1 cellular context compared by ENCODE assay signal in the genomic region with DNA sequence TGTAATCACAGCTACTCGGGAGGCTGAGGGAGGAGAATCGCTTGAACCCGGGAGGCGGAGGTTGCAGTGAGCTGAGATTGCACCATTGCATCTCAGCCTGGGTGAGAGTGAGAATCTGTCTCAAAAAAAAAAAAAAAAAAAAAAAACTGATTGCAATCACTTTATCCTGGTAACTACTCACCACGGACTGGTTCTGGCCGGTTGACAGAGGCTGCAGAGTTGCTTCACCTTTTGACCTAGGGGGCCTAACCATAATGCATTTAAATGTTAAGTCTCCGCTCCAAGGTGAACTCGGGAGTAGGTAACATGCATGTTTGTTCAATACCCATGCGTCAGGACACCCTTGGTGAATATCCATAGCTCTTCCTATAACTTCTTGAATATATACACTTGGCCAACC.
TF ChIP-seq lines count a peak whose summit lies in the region.

No MANE protein-coding gene starts in this region.

TF ChIP-seq in HepG2, 621 proteins besides CTCF, POLR2A, EP300 and RAD21:
- TF ChIP-seq ZNF350 (CRISPR knock-in tag; IDR thresholded peaks at IDR 0.05; ENCODE audit: borderline replicate concordance, low read depth) (no peak), MTF2 (CRISPR knock-in tag; IDR thresholded peaks at IDR 0.05; ENCODE audit: borderline replicate concordance) (no peak), GTF3A (CRISPR knock-in tag; conservative IDR thresholded peaks at IDR 0.05) (no peak), ZNF549 (CRISPR knock-in tag; IDR thresholded peaks at IDR 0.05) (no peak), ATRX (CRISPR knock-in tag; IDR thresholded peaks at IDR 0.05; ENCODE audit: borderline replicate concordance) (no peak)
- TF ChIP-seq, protein P1, sequence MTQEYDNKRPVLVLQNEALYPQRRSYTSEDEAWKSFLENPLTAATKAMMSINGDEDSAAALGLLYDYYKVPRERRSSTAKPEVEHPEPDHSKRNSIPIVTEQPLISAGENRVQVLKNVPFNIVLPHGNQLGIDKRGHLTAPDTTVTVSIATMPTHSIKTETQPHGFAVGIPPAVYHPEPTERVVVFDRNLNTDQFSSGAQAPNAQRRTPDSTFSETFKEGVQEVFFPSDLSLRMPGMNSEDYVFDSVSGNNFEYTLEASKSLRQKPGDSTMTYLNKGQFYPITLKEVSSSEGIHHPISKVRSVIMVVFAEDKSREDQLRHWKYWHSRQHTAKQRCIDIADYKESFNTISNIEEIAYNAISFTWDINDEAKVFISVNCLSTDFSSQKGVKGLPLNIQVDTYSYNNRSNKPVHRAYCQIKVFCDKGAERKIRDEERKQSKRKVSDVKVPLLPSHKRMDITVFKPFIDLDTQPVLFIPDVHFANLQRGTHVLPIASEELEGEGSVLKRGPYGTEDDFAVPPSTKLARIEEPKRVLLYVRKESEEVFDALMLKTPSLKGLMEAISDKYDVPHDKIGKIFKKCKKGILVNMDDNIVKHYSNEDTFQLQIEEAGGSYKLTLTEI (CRISPR knock-in tag; conservative IDR thresholded peaks at IDR 0.05), result no peak
